Comparison of ENCODE assay signal across 18 cellular contexts in the genomic region with DNA sequence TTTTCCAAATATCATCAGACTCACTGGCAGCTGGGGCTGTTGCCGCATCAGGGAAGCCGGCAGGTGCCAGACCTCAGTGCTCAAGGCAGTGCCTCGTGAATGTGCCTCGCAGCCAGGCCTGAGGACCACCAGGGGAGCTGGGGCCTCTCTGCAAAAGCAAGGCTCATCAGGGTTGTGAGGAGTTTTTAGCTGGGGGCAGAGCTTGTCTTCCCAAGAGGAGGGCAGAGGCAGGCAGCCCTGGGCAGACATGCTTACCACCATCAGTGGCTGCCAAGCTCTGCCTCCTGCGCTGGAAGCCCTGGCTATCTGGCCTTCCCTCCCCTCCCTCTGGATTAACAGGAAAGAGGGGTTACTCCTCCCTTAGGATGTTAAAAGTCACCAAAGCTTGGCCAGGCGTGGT.
"Had no signal": no experiment of that assay in that cellular context is flagged by ENCODE, and none has a peak within 500 bp of the region (broad histone marks: within the 10 kb centered on the region; RNA-seq: fewer than 3 reads in every experiment).

No MANE protein-coding gene starts in this region.

- H3K4me3 Mint-ChIP-seq: activated CD4-positive, alpha-beta memory T cell treated with anti-CD3 and anti-CD28 coated beads for 36 hours; activated CD4-positive, alpha-beta T cell treated with anti-CD3 and anti-CD28 coated beads for 36 hours; activated naive CD8-positive, alpha-beta T cell treated with anti-CD3 and anti-CD28 coated beads for 36 hours; activated T-cell treated with anti-CD3 and anti-CD28 coated beads, Interleukin-2, amount 50 U/mL, for 4 hours; natural killer cell treated with Interleukin-12 subunit alpha and Interleukin-12 subunit beta and Interleukin-15 and Interleukin-18, amount 100 ng/mL, for 72 hours; stimulated activated naive B cell treated with anti-CD40 and anti-IgM and Interleukin-4, amounts not matched to agents 10 μg/mL and 1 μg/mL and 100 μg/mL, for 72 hours; type B pancreatic cell had no signal

- H3K27me3 Mint-ChIP-seq: activated naive CD8-positive, alpha-beta T cell treated with anti-CD3 and anti-CD28 coated beads for 36 hours; type B pancreatic cell had no signal

- H3K27ac ChIP-seq: body of pancreas, colonic mucosa, esophagus muscularis mucosa, SK-N-MC had no signal

- H3K4me3 ChIP-seq: body of pancreas, colonic mucosa, esophagus muscularis mucosa, SK-N-MC had no signal

- H3K9me3 Mint-ChIP-seq: activated CD4-positive, alpha-beta memory T cell treated with anti-CD3 and anti-CD28 coated beads for 36 hours; activated naive CD8-positive, alpha-beta T cell treated with anti-CD3 and anti-CD28 coated beads for 36 hours; activated T-cell treated with anti-CD3 and anti-CD28 coated beads, Interleukin-2, amount 50 U/mL, for 4 hours; natural killer cell treated with Interleukin-12 subunit alpha and Interleukin-12 subunit beta and Interleukin-15 and Interleukin-18, amount 100 ng/mL, for 72 hours; stimulated activated naive B cell treated with anti-CD40 and anti-IgM and Interleukin-4, amounts not matched to agents 10 μg/mL and 1 μg/mL and 100 μg/mL, for 72 hours; type B pancreatic cell had no signal

- DNase-seq: activated CD4-positive, alpha-beta memory T cell treated with anti-CD3 and anti-CD28 coated beads for 36 hours; activated CD4-positive, alpha-beta T cell treated with anti-CD3 and anti-CD28 coated beads for 36 hours; activated gamma-delta T cell; activated naive CD8-positive, alpha-beta T cell treated with anti-CD3 and anti-CD28 coated beads for 36 hours; activated T-cell treated with anti-CD3 and anti-CD28 coated beads, Interleukin-2, amount 50 U/mL, for 4 hours; amygdala; body of pancreas; caudate nucleus; colonic mucosa; kidney glomerular epithelial cell; stimulated activated CD4-positive, alpha-beta T cell treated with anti-CD3 and anti-CD28 coated beads, Interleukin-2, amount 100 ng/mL, for 48 hours; stimulated activated naive B cell treated with anti-CD40 and anti-IgM and Interleukin-4, amounts not matched to agents 10 μg/mL and 1 μg/mL and 100 μg/mL, for 72 hours; T-helper 1 cell; T1000 had no signal

- H3K36me3 Mint-ChIP-seq: activated CD4-positive, alpha-beta memory T cell treated with anti-CD3 and anti-CD28 coated beads for 36 hours; activated naive CD8-positive, alpha-beta T cell treated with anti-CD3 and anti-CD28 coated beads for 36 hours; natural killer cell treated with Interleukin-12 subunit alpha and Interleukin-12 subunit beta and Interleukin-15 and Interleukin-18, amount 100 ng/mL, for 72 hours; stimulated activated naive B cell treated with anti-CD40 and anti-IgM and Interleukin-4, amounts not matched to agents 10 μg/mL and 1 μg/mL and 100 μg/mL, for 72 hours; type B pancreatic cell had no signal

- H3K9me3 ChIP-seq: body of pancreas, colonic mucosa, esophagus muscularis mucosa had no signal

- H3K27me3 ChIP-seq: body of pancreas, colonic mucosa, esophagus muscularis mucosa had no signal

- ATAC-seq: activated CD4-positive, alpha-beta T cell treated with anti-CD3 and anti-CD28 coated beads for 36 hours; activated T-cell treated with anti-CD3 and anti-CD28 coated beads, Interleukin-2, amount 50 U/mL, for 4 hours; body of pancreas had no signal

- H3K27ac Mint-ChIP-seq: activated CD4-positive, alpha-beta memory T cell treated with anti-CD3 and anti-CD28 coated beads for 36 hours; activated CD4-positive, alpha-beta T cell treated with anti-CD3 and anti-CD28 coated beads for 36 hours; activated naive CD8-positive, alpha-beta T cell treated with anti-CD3 and anti-CD28 coated beads for 36 hours; stimulated activated naive B cell treated with anti-CD40 and anti-IgM and Interleukin-4, amounts not matched to agents 10 μg/mL and 1 μg/mL and 100 μg/mL, for 72 hours had no signal

- H3K4me1 Mint-ChIP-seq: activated CD4-positive, alpha-beta T cell treated with anti-CD3 and anti-CD28 coated beads for 36 hours had no signal

- H3K4me1 ChIP-seq: body of pancreas, esophagus muscularis mucosa had no signal

- H3K36me3 ChIP-seq: colonic mucosa, esophagus muscularis mucosa had no signal
